In the genomic region with DNA sequence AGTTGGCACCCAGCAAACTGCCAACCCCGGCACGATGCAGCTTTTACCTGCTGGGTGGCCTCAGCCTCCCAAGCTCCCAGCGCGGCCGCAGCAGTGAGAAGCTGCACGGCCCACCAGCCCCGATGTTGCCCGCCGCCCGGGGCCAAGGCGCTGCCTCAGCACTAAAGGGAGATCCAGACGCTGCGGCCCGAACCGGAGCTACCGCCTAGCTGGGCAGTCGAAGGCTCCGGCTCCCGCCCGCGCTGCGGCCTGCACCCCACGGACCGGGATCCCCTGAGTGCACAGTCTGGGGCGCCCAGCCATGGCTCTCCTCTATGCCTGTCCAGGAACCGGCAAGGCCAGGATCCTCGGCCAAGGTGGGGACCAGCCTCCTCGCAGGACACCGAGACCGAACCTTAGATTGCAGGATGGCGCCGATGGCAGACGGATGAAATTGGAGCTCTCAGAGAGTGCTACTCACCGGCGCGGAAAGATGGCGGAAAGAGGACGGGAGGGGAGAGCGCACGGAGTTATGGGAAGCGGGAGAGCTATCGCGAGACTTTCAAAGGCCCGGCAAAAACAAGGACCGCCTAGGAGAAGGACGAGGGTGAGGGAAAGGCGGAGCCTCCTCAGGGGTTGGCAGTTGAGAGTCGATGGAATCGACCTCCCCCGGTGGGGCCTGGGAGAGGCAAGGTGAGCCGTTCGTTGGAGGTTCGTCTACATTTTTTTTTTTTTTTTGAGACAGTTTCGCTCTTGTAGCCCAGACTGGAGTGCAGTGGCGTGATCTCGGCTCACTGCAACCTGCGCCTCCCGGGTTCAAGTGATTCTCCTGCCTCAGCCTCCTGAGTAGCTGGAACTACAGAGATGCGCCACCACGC, we compare ENCODE assay signal across 1 cellular context.
TF ChIP-seq lines count a peak whose summit lies in the region.

A gene (minus strand): TSS at position 485 of the 857 bp plus-strand sequence. CDS start 1,221 bp downstream, outside the sequence.

TF ChIP-seq in HepG2, 621 proteins besides CTCF, POLR2A, EP300 and RAD21 (continued from another document and continues in another):
- TF ChIP-seq, protein P1, sequence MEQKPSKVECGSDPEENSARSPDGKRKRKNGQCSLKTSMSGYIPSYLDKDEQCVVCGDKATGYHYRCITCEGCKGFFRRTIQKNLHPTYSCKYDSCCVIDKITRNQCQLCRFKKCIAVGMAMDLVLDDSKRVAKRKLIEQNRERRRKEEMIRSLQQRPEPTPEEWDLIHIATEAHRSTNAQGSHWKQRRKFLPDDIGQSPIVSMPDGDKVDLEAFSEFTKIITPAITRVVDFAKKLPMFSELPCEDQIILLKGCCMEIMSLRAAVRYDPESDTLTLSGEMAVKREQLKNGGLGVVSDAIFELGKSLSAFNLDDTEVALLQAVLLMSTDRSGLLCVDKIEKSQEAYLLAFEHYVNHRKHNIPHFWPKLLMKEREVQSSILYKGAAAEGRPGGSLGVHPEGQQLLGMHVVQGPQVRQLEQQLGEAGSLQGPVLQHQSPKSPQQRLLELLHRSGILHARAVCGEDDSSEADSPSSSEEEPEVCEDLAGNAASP (CRISPR knock-in tag; IDR thresholded peaks at IDR 0.05; ENCODE audit: borderline replicate concordance) = peak; percentile 70; the same call in 1 of the 2 replicates
- peak; percentile 91 for TF ChIP-seq ISL2 (CRISPR knock-in tag; IDR thresholded peaks at IDR 0.05)
- TF ChIP-seq ZNF543 (CRISPR knock-in tag; IDR thresholded peaks at IDR 0.05) = peak; percentile 97
- TF ChIP-seq ZNF883 (CRISPR knock-in tag; IDR thresholded peaks at IDR 0.05; ENCODE audit: not compliant biosample characterization) = peak; percentile 100
- peak; percentile 70 for TF ChIP-seq CBX1 (IDR thresholded peaks at IDR 0.05; ENCODE audit: low read depth)
- TF ChIP-seq, protein P2, sequence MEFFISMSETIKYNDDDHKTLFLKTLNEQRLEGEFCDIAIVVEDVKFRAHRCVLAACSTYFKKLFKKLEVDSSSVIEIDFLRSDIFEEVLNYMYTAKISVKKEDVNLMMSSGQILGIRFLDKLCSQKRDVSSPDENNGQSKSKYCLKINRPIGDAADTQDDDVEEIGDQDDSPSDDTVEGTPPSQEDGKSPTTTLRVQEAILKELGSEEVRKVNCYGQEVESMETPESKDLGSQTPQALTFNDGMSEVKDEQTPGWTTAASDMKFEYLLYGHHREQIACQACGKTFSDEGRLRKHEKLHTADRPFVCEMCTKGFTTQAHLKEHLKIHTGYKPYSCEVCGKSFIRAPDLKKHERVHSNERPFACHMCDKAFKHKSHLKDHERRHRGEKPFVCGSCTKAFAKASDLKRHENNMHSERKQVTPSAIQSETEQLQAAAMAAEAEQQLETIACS (CRISPR knock-in tag; IDR thresholded peaks at IDR 0.05) = peak; percentile 53
- TF ChIP-seq, protein P3, sequence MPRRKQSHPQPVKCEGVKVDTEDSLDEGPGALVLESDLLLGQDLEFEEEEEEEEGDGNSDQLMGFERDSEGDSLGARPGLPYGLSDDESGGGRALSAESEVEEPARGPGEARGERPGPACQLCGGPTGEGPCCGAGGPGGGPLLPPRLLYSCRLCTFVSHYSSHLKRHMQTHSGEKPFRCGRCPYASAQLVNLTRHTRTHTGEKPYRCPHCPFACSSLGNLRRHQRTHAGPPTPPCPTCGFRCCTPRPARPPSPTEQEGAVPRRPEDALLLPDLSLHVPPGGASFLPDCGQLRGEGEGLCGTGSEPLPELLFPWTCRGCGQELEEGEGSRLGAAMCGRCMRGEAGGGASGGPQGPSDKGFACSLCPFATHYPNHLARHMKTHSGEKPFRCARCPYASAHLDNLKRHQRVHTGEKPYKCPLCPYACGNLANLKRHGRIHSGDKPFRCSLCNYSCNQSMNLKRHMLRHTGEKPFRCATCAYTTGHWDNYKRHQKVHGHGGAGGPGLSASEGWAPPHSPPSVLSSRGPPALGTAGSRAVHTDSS (CRISPR knock-in tag; conservative IDR thresholded peaks at IDR 0.05) = peak; percentile 97
- TF ChIP-seq ZNF180 (CRISPR knock-in tag; IDR thresholded peaks at IDR 0.05; ENCODE audit: borderline replicate concordance, low read depth) = no peak
- peak; percentile 100 for TF ChIP-seq SPEN (CRISPR knock-in tag; IDR thresholded peaks at IDR 0.05; ENCODE audit: low read depth)
- peak; percentile 99 for TF ChIP-seq ZNF563 (CRISPR knock-in tag; IDR thresholded peaks at IDR 0.05)
- TF ChIP-seq, protein P4, sequence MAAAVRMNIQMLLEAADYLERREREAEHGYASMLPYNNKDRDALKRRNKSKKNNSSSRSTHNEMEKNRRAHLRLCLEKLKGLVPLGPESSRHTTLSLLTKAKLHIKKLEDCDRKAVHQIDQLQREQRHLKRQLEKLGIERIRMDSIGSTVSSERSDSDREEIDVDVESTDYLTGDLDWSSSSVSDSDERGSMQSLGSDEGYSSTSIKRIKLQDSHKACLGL (CRISPR knock-in tag; IDR thresholded peaks at IDR 0.05) = peak; percentile 98
- peak; percentile 99 for TF ChIP-seq ZMAT3 (CRISPR knock-in tag; conservative IDR thresholded peaks at IDR 0.05)
- peak; percentile 90; the same call in 1 of the 2 replicates for TF ChIP-seq ZNF775 (CRISPR knock-in tag; IDR thresholded peaks at IDR 0.05; ENCODE audit: borderline replicate concordance)
- TF ChIP-seq ZNF589 (CRISPR knock-in tag; conservative IDR thresholded peaks at IDR 0.05) = peak; percentile 93; the same call in 1 of the 2 replicates
- peak; percentile 87; the same call in 1 of the 2 replicates for TF ChIP-seq MLLT10 (CRISPR knock-in tag; IDR thresholded peaks at IDR 0.05)
- peak; percentile 98 for TF ChIP-seq ARID2 (CRISPR knock-in tag; IDR thresholded peaks at IDR 0.05; ENCODE audit: borderline replicate concordance)
- TF ChIP-seq ZNF550 (CRISPR knock-in tag; IDR thresholded peaks at IDR 0.05; ENCODE audit: borderline replicate concordance) = peak; percentile 83; the same call in 1 of the 2 replicates
- peak; percentile 91 for TF ChIP-seq MXD4 (CRISPR knock-in tag; IDR thresholded peaks at IDR 0.05)
- peak; percentile 98 for TF ChIP-seq ZNF44 (CRISPR knock-in tag; IDR thresholded peaks at IDR 0.05)
- peak; percentile 95; the same call in 1 of the 2 replicates for TF ChIP-seq ZFP82 (CRISPR knock-in tag; IDR thresholded peaks at IDR 0.05; ENCODE audit: borderline replicate concordance)
- TF ChIP-seq, protein P5, sequence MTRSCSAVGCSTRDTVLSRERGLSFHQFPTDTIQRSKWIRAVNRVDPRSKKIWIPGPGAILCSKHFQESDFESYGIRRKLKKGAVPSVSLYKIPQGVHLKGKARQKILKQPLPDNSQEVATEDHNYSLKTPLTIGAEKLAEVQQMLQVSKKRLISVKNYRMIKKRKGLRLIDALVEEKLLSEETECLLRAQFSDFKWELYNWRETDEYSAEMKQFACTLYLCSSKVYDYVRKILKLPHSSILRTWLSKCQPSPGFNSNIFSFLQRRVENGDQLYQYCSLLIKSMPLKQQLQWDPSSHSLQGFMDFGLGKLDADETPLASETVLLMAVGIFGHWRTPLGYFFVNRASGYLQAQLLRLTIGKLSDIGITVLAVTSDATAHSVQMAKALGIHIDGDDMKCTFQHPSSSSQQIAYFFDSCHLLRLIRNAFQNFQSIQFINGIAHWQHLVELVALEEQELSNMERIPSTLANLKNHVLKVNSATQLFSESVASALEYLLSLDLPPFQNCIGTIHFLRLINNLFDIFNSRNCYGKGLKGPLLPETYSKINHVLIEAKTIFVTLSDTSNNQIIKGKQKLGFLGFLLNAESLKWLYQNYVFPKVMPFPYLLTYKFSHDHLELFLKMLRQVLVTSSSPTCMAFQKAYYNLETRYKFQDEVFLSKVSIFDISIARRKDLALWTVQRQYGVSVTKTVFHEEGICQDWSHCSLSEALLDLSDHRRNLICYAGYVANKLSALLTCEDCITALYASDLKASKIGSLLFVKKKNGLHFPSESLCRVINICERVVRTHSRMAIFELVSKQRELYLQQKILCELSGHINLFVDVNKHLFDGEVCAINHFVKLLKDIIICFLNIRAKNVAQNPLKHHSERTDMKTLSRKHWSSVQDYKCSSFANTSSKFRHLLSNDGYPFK (CRISPR knock-in tag; IDR thresholded peaks at IDR 0.05; ENCODE audit: borderline replicate concordance) = peak; percentile 98
- peak; percentile 92 for TF ChIP-seq CBFB (CRISPR knock-in tag; IDR thresholded peaks at IDR 0.05)
- peak; percentile 79; the same call in 1 of the 2 replicates for TF ChIP-seq STAT5B (CRISPR knock-in tag; IDR thresholded peaks at IDR 0.05)
- TF ChIP-seq ZNF441 (CRISPR knock-in tag; IDR thresholded peaks at IDR 0.05; ENCODE audit: borderline replicate concordance) = peak; percentile 95
- TF ChIP-seq KLF13 (CRISPR knock-in tag; IDR thresholded peaks at IDR 0.05) = peak; percentile 94
- TF ChIP-seq SCMH1 (CRISPR knock-in tag; IDR thresholded peaks at IDR 0.05; ENCODE audit: borderline replicate concordance) = no peak
- peak; percentile 99 for TF ChIP-seq ZNF670 (CRISPR knock-in tag; IDR thresholded peaks at IDR 0.05; ENCODE audit: borderline replicate concordance)
- TF ChIP-seq, protein P6, sequence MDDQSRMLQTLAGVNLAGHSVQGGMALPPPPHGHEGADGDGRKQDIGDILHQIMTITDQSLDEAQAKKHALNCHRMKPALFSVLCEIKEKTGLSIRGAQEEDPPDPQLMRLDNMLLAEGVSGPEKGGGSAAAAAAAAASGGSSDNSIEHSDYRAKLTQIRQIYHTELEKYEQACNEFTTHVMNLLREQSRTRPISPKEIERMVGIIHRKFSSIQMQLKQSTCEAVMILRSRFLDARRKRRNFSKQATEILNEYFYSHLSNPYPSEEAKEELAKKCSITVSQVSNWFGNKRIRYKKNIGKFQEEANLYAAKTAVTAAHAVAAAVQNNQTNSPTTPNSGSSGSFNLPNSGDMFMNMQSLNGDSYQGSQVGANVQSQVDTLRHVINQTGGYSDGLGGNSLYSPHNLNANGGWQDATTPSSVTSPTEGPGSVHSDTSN (CRISPR knock-in tag; IDR thresholded peaks at IDR 0.05; ENCODE audit: borderline replicate concordance) = peak; percentile 80; the same call in 1 of the 2 replicates
- TF ChIP-seq, protein P7, sequence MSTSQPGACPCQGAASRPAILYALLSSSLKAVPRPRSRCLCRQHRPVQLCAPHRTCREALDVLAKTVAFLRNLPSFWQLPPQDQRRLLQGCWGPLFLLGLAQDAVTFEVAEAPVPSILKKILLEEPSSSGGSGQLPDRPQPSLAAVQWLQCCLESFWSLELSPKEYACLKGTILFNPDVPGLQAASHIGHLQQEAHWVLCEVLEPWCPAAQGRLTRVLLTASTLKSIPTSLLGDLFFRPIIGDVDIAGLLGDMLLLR (CRISPR knock-in tag; IDR thresholded peaks at IDR 0.05) = peak; percentile 99
- TF ChIP-seq SRSF9 (IDR thresholded peaks at IDR 0.05; ENCODE audit: borderline replicate concordance, insufficient read depth, low read depth, low read length, poor library complexity, severe bottlenecking) = no peak
- TF ChIP-seq ZNF678 (CRISPR knock-in tag; IDR thresholded peaks at IDR 0.05) = peak; percentile 35
- TF ChIP-seq EED (CRISPR knock-in tag; IDR thresholded peaks at IDR 0.05) = peak; percentile 97
- TF ChIP-seq, protein P8, sequence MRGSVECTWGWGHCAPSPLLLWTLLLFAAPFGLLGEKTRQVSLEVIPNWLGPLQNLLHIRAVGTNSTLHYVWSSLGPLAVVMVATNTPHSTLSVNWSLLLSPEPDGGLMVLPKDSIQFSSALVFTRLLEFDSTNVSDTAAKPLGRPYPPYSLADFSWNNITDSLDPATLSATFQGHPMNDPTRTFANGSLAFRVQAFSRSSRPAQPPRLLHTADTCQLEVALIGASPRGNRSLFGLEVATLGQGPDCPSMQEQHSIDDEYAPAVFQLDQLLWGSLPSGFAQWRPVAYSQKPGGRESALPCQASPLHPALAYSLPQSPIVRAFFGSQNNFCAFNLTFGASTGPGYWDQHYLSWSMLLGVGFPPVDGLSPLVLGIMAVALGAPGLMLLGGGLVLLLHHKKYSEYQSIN (CRISPR knock-in tag; IDR thresholded peaks at IDR 0.05; ENCODE audit: borderline replicate concordance) = no peak
- peak; percentile 83 for TF ChIP-seq ZNF777 (CRISPR knock-in tag; IDR thresholded peaks at IDR 0.05)
- TF ChIP-seq SP4 (CRISPR knock-in tag; IDR thresholded peaks at IDR 0.05) = peak; percentile 90
- no peak for TF ChIP-seq EZH2 (conservative IDR thresholded peaks at IDR 0.05; ENCODE audit: low read depth, low read length)
- TF ChIP-seq TEAD2 (CRISPR knock-in tag; IDR thresholded peaks at IDR 0.05) = no peak; the same call in none of the 2 replicates
- peak; percentile 97 for TF ChIP-seq KAT8 (CRISPR knock-in tag; IDR thresholded peaks at IDR 0.05)
- TF ChIP-seq, protein P9, sequence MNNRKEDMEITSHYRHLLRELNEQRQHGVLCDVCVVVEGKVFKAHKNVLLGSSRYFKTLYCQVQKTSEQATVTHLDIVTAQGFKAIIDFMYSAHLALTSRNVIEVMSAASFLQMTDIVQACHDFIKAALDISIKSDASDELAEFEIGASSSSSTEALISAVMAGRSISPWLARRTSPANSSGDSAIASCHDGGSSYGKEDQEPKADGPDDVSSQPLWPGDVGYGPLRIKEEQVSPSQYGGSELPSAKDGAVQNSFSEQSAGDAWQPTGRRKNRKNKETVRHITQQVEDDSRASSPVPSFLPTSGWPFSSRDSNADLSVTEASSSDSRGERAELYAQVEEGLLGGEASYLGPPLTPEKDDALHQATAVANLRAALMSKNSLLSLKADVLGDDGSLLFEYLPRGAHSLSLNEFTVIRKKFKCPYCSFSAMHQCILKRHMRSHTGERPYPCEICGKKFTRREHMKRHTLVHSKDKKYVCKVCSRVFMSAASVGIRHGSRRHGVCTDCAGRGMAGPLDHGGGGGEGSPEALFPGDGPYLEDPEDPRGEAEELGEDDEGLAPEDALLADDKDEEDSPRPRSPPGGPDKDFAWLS (CRISPR knock-in tag; IDR thresholded peaks at IDR 0.05; ENCODE audit: borderline replicate concordance) = peak; percentile 39; the same call in 1 of the 2 replicates
- TF ChIP-seq DPF2 (CRISPR knock-in tag; IDR thresholded peaks at IDR 0.05; ENCODE audit: borderline replicate concordance, low read depth) = no peak
- peak; percentile 20; the same call in 1 of the 2 replicates for TF ChIP-seq ONECUT2 (CRISPR knock-in tag; IDR thresholded peaks at IDR 0.05)
- peak; percentile 98 for TF ChIP-seq ZNF607 (CRISPR knock-in tag; IDR thresholded peaks at IDR 0.05; ENCODE audit: borderline replicate concordance)
- TF ChIP-seq, protein P10, sequence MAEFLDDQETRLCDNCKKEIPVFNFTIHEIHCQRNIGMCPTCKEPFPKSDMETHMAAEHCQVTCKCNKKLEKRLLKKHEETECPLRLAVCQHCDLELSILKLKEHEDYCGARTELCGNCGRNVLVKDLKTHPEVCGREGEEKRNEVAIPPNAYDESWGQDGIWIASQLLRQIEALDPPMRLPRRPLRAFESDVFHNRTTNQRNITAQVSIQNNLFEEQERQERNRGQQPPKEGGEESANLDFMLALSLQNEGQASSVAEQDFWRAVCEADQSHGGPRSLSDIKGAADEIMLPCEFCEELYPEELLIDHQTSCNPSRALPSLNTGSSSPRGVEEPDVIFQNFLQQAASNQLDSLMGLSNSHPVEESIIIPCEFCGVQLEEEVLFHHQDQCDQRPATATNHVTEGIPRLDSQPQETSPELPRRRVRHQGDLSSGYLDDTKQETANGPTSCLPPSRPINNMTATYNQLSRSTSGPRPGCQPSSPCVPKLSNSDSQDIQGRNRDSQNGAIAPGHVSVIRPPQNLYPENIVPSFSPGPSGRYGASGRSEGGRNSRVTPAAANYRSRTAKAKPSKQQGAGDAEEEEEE (CRISPR knock-in tag; IDR thresholded peaks at IDR 0.05; ENCODE audit: borderline replicate concordance) = peak; percentile 58; the same call in 1 of the 2 replicates
- TF ChIP-seq ESRRA (CRISPR knock-in tag; IDR thresholded peaks at IDR 0.05; ENCODE audit: low read depth) = peak; percentile 64; the same call in 1 of the 2 replicates
- peak; percentile 91; the same call in 1 of the 2 replicates for TF ChIP-seq ZNF484 (CRISPR knock-in tag; IDR thresholded peaks at IDR 0.05; ENCODE audit: borderline replicate concordance, low read depth)
- TF ChIP-seq ZBTB7A (CRISPR knock-in tag; IDR thresholded peaks at IDR 0.05) = peak; percentile 80; the same call in 1 of the 2 replicates
- TF ChIP-seq HCFC1 (IDR thresholded peaks at IDR 0.05; ENCODE audit: low read depth, low read length) = peak; percentile 73
- TF ChIP-seq LCORL (IDR thresholded peaks at IDR 0.05) = no peak
- peak; percentile 81 for TF ChIP-seq LCORL (CRISPR knock-in tag; IDR thresholded peaks at IDR 0.05)
- TF ChIP-seq NFIB (CRISPR knock-in tag; IDR thresholded peaks at IDR 0.05; ENCODE audit: borderline replicate concordance) = no peak
